ENCODE assay signal across 20 cellular contexts in genomic region chr10:69807122-69807521, GRCh38. TPM values are rescaled to one million over a fixed set of nuclear protein-coding genes. Genes with fewer than 3 reads are reported as not detected.
DNase-seq lines count a peak whose midpoint lies in the region; ATAC-seq, FAIRE-seq and TF ChIP-seq lines count a peak whose summit lies in the region.
"Had no signal": no experiment of that assay in that cellular context is flagged by ENCODE, and none has a peak within 500 bp of the region (broad histone marks: within the 10 kb centered on the region; RNA-seq: fewer than 3 reads in every experiment).

No MANE protein-coding gene starts in this region.

- no peaks in the 10 kb centered on the region for H3K9me3 ChIP-seq in keratinocyte (ENCODE audit: control insufficient read depth, low read depth, low read length)
- H3K9me3 ChIP-seq in prostate gland, result no peaks in the 10 kb centered on the region
- H3K9me3 ChIP-seq: esophagus muscularis mucosa had no signal

- TF ChIP-seq CTCF in AG10803 (conservative IDR thresholded peaks at IDR 0.05; ENCODE audit: low read length) (no peak), brain microvascular endothelial cell (IDR thresholded peaks at IDR 0.05; ENCODE audit: low read depth, low read length, missing control alignments) (no peak), keratinocyte (optimal IDR thresholded peaks at IDR 0.05 in 1 of 3, IDR thresholded peaks at IDR 0.05 in 1 of 3, conservative IDR thresholded peaks at IDR 0.05 in 1 of 3; ENCODE audit: extremely low read depth in 1 of 3, insufficient read depth in 2 of 3, low read length in 3 of 3) (no peak), prostate gland (IDR thresholded peaks at IDR 0.05) (no peak)

- H3K4me3 ChIP-seq in AG10803 (ENCODE audit: low read length) (no peak overlapping the region), brain microvascular endothelial cell (ENCODE audit: low read depth, low read length) (no peak overlapping the region), keratinocyte (ENCODE audit: control insufficient read depth in 2 of 3, extremely low read depth in 1 of 3, insufficient read depth in 2 of 3, low read depth in 1 of 3, low read length in 3 of 3) (no peak overlapping the region), prostate gland (no peak overlapping the region)
- H3K4me3 ChIP-seq: esophagus muscularis mucosa had no signal

- peak overlapping the region; percentile 68 for H3K4me2 ChIP-seq in keratinocyte (ENCODE audit: control insufficient read depth, extremely low read depth, insufficient read depth, low read depth, low read length)

- in situ Hi-C loops in brain microvascular endothelial cell (cut with HindIII; ENCODE audit: low pct_ligation_motif_present, low sequenced_read_pairs), result loop anchor here (10.0 kb wide), 1 partner anchor 108 kb away; no protein-coding TSS in a partner anchor

- no peak overlapping the region for H3K9ac ChIP-seq in keratinocyte (ENCODE audit: control insufficient read depth, extremely low read depth, insufficient read depth, low read length)

- no peak overlapping the region for H2AFZ ChIP-seq in keratinocyte (ENCODE audit: control insufficient read depth, low read length)

- intact Hi-C loops in prostate gland (cut with DNase I), result no loop called here
- intact Hi-C loops in activated T-helper 1 cell treated with anti-CD3 and anti-CD28 coated beads, Interleukin-12 subunit alpha, Interleukin-12 subunit beta, Interleukin-2, Interleukin-4 antibody, amounts not matched to agents 30 ng/mL and 10 ng/mL and 1 ng/mL, durations not matched to agents 14 hours and 24 hours and 36 hours (cut with micrococcal nuclease), result no loop called here

- DNase-seq in AG10803 (ENCODE audit: low read depth), result peak; percentile 83
- peak; percentile 79 for DNase-seq in LHCN-M2 (ENCODE audit: low read depth)
- DNase-seq in brain microvascular endothelial cell, result peak; percentile 66
- peak; percentile 41 for DNase-seq in keratinocyte (ENCODE audit: low read depth, low spot score)
- DNase-seq in activated naive CD8-positive, alpha-beta T cell treated with anti-CD3 and anti-CD28 coated beads, Interleukin-2, amount 50 U/mL, for 24 hours, result no peak
- no peak for DNase-seq in prostate gland (ENCODE audit: low spot score)
- DNase-seq in activated CD4-positive, CD25-positive, alpha-beta regulatory T cell (lab: John Stamatoyannopoulos, UW), result no peak
- DNase-seq in activated T-helper 1 cell treated with anti-CD3 and anti-CD28 coated beads, Interleukin-12 subunit alpha, Interleukin-12 subunit beta, Interleukin-2, Interleukin-4 antibody, amounts not matched to agents 30 ng/mL and 10 ng/mL and 1 ng/mL, durations not matched to agents 14 hours and 24 hours and 36 hours (ENCODE audit: low spot score), result no peak
- DNase-seq: activated CD8-positive, alpha-beta memory T cell treated with anti-CD3 and anti-CD28 coated beads for 24 hours; CD4-positive, CD25-positive, alpha-beta regulatory T cell; immature natural killer cell; NCI-H1436; NCI-H510A; retina; stimulated activated CD4-positive, alpha-beta T cell treated with anti-CD3 and anti-CD28 coated beads, Interleukin-4, amount 100 ng/mL, for 4 hours; stimulated activated naive CD4-positive, alpha-beta T cell had no signal

- H4K20me1 ChIP-seq in keratinocyte (ENCODE audit: control insufficient read depth, extremely low read depth, insufficient read depth, low read length), result no peaks in the 10 kb centered on the region

- dilution Hi-C loops in keratinocyte (cut with MboI; ENCODE audit: extremely low pct_ligation_motif_present, low sequenced_read_pairs), result no loop called here

- TF ChIP-seq POLR2A in prostate gland (IDR thresholded peaks at IDR 0.05), result no peak

- no peak overlapping the region for H3K27ac Mint-ChIP-seq in activated naive CD8-positive, alpha-beta T cell treated with anti-CD3 and anti-CD28 coated beads, Interleukin-2, amount 50 U/mL, for 24 hours
- H3K27ac Mint-ChIP-seq in activated T-helper 1 cell treated with anti-CD3 and anti-CD28 coated beads, Interleukin-12 subunit alpha, Interleukin-12 subunit beta, Interleukin-2, Interleukin-4 antibody, amounts not matched to agents 30 ng/mL and 10 ng/mL and 1 ng/mL, durations not matched to agents 14 hours and 24 hours and 36 hours, result no peak overlapping the region
- H3K27ac Mint-ChIP-seq: CD4-positive, CD25-positive, alpha-beta regulatory T cell; IgD-negative memory B cell had no signal

- 83% methylated on average over 2 of the region's 2 CpGs for WGBS in prostate gland

- peaks cover 16% of the 10 kb centered on the region for H3K27me3 Mint-ChIP-seq in activated naive CD8-positive, alpha-beta T cell treated with anti-CD3 and anti-CD28 coated beads, Interleukin-2, amount 50 U/mL, for 24 hours
- H3K27me3 Mint-ChIP-seq in activated T-helper 1 cell treated with anti-CD3 and anti-CD28 coated beads, Interleukin-12 subunit alpha, Interleukin-12 subunit beta, Interleukin-2, Interleukin-4 antibody, amounts not matched to agents 30 ng/mL and 10 ng/mL and 1 ng/mL, durations not matched to agents 14 hours and 24 hours and 36 hours (ENCODE audit: insufficient read depth), result peaks cover 22% of the 10 kb centered on the region

- no peaks in the 10 kb centered on the region for H3K9me3 Mint-ChIP-seq in activated naive CD8-positive, alpha-beta T cell treated with anti-CD3 and anti-CD28 coated beads, Interleukin-2, amount 50 U/mL, for 24 hours
- H3K9me3 Mint-ChIP-seq in activated T-helper 1 cell treated with anti-CD3 and anti-CD28 coated beads, Interleukin-12 subunit alpha, Interleukin-12 subunit beta, Interleukin-2, Interleukin-4 antibody, amounts not matched to agents 30 ng/mL and 10 ng/mL and 1 ng/mL, durations not matched to agents 14 hours and 24 hours and 36 hours, result no peaks in the 10 kb centered on the region
- H3K9me3 Mint-ChIP-seq: central memory CD8-positive, alpha-beta T cell; IgD-negative memory B cell; immature natural killer cell had no signal

- H3K4me1 ChIP-seq in keratinocyte (ENCODE audit: control insufficient read depth, extremely low read depth, insufficient read depth, low read length), result peaks cover 20% of the 10 kb centered on the region
- H3K4me1 ChIP-seq in prostate gland (replicated peaks), result no peaks in the 10 kb centered on the region

- no peak for ATAC-seq in activated naive CD8-positive, alpha-beta T cell treated with anti-CD3 and anti-CD28 coated beads, Interleukin-2, amount 50 U/mL, for 24 hours

- peak; percentile 94 for FAIRE-seq in keratinocyte (lab: Jason Lieb, UNC)
- FAIRE-seq: TTC549 had no signal

- H3K4me3 Mint-ChIP-seq in activated naive CD8-positive, alpha-beta T cell treated with anti-CD3 and anti-CD28 coated beads, Interleukin-2, amount 50 U/mL, for 24 hours, result no peak overlapping the region
- H3K4me3 Mint-ChIP-seq in activated T-helper 1 cell treated with anti-CD3 and anti-CD28 coated beads, Interleukin-12 subunit alpha, Interleukin-12 subunit beta, Interleukin-2, Interleukin-4 antibody, amounts not matched to agents 30 ng/mL and 10 ng/mL and 1 ng/mL, durations not matched to agents 14 hours and 24 hours and 36 hours, result no peak overlapping the region
- H3K4me3 Mint-ChIP-seq: CD4-positive, CD25-positive, alpha-beta regulatory T cell; central memory CD8-positive, alpha-beta T cell; IgD-negative memory B cell; immature natural killer cell had no signal

- H3K27me3 ChIP-seq in brain microvascular endothelial cell (replicated peaks), result no peaks in the 10 kb centered on the region
- H3K27me3 ChIP-seq in keratinocyte (ENCODE audit: control insufficient read depth, extremely low read depth, insufficient read depth, low read length), result no peaks in the 10 kb centered on the region
- H3K27me3 ChIP-seq in prostate gland (replicated peaks; ENCODE audit: insufficient read depth), result no peaks in the 10 kb centered on the region

- H3K36me3 ChIP-seq in brain microvascular endothelial cell (replicated peaks), result peaks cover 3% of the 10 kb centered on the region
- no peaks in the 10 kb centered on the region for H3K36me3 ChIP-seq in keratinocyte (ENCODE audit: control insufficient read depth in 2 of 2, extremely low read depth in 1 of 2, insufficient read depth in 2 of 2, low read length in 2 of 2)
- H3K36me3 ChIP-seq in prostate gland, result no peaks in the 10 kb centered on the region
- H3K36me3 ChIP-seq: esophagus muscularis mucosa had no signal

- H3K9me1 ChIP-seq in keratinocyte (ENCODE audit: control insufficient read depth, extremely low read depth, insufficient read depth, low read length), result no peaks in the 10 kb centered on the region

- no peaks in the 10 kb centered on the region for H3K4me1 Mint-ChIP-seq in activated naive CD8-positive, alpha-beta T cell treated with anti-CD3 and anti-CD28 coated beads, Interleukin-2, amount 50 U/mL, for 24 hours
- no peaks in the 10 kb centered on the region for H3K4me1 Mint-ChIP-seq in activated T-helper 1 cell treated with anti-CD3 and anti-CD28 coated beads, Interleukin-12 subunit alpha, Interleukin-12 subunit beta, Interleukin-2, Interleukin-4 antibody, amounts not matched to agents 30 ng/mL and 10 ng/mL and 1 ng/mL, durations not matched to agents 14 hours and 24 hours and 36 hours (ENCODE audit: low read depth)
- H3K4me1 Mint-ChIP-seq: CD4-positive, CD25-positive, alpha-beta regulatory T cell had no signal

- H3K27ac ChIP-seq in brain microvascular endothelial cell, result peak overlapping the region; percentile 23
- H3K27ac ChIP-seq in keratinocyte (ENCODE audit: control insufficient read depth, insufficient read depth, low read length), result peak overlapping the region; percentile 56
- no peak overlapping the region for H3K27ac ChIP-seq in prostate gland
- H3K27ac ChIP-seq: esophagus muscularis mucosa had no signal

- no peaks in the 10 kb centered on the region for H3K36me3 Mint-ChIP-seq in activated naive CD8-positive, alpha-beta T cell treated with anti-CD3 and anti-CD28 coated beads, Interleukin-2, amount 50 U/mL, for 24 hours (ENCODE audit: low read depth)
- no peaks in the 10 kb centered on the region for H3K36me3 Mint-ChIP-seq in activated T-helper 1 cell treated with anti-CD3 and anti-CD28 coated beads, Interleukin-12 subunit alpha, Interleukin-12 subunit beta, Interleukin-2, Interleukin-4 antibody, amounts not matched to agents 30 ng/mL and 10 ng/mL and 1 ng/mL, durations not matched to agents 14 hours and 24 hours and 36 hours (ENCODE audit: low read depth)
- H3K36me3 Mint-ChIP-seq: CD4-positive, CD25-positive, alpha-beta regulatory T cell; IgD-negative memory B cell had no signal

- H3K79me2 ChIP-seq in keratinocyte (ENCODE audit: control insufficient read depth, insufficient read depth, low read length), result no peaks in the 10 kb centered on the region

RNA-seq across cellular contexts. Expression of gene COL13A1, which starts 5.4 kb away (rescaled TPM):
- total RNA-seq in LHCN-M2 (2014; rRNA removed) (1.5 and 2.6 TPM in 2 replicates), prostate gland (1 to 10 TPM; 2.1 to 3.0 TPM)
- 4.1 TPM for polyA plus RNA-seq in LHCN-M2 (2012)
- polyA plus RNA-seq in keratinocyte, result 0.89 to 3.2 TPM (median 1.5 TPM) in 3 replicates
- polyA plus RNA-seq in keratinocyte (2011; ENCODE audit: low read depth), result 0.30 TPM
- 0.51 and 0.55 TPM in 2 replicates for polyA plus RNA-seq in keratinocyte (2011; cell fraction: cytosol; rRNA removed)
- 2.0 and 4.9 TPM in 2 replicates for polyA plus RNA-seq in keratinocyte (2011; cell fraction: nucleus; rRNA removed)
- 0.63 and 3.5 TPM in 2 replicates for polyA plus RNA-seq in keratinocyte (2012; ENCODE audit: low replicate concordance)
- 0.20 to 0.67 TPM (median 0.52 TPM) in 3 replicates for polyA minus RNA-seq in keratinocyte
- polyA minus RNA-seq in keratinocyte (2011; cell fraction: cytosol; rRNA and poly(A)+ RNA removed), result not detected
- polyA minus RNA-seq in keratinocyte (2011; cell fraction: nucleus; rRNA and poly(A)+ RNA removed), result 2.3 and 2.5 TPM in 2 replicates
- total RNA-seq in activated T-helper 1 cell treated with anti-CD3 and anti-CD28 coated beads, Interleukin-12 subunit alpha, Interleukin-12 subunit beta, Interleukin-2, Interleukin-4 antibody, amounts not matched to agents 30 ng/mL and 10 ng/mL and 1 ng/mL, durations not matched to agents 14 hours and 24 hours and 36 hours, result not detected in 2 replicates
- total RNA-seq: CD4-positive, CD25-positive, alpha-beta regulatory T cell had no signal
- polyA plus RNA-seq: CD4-positive, CD25-positive, alpha-beta regulatory T cell; IgD-negative memory B cell had no signal

Comparison
In these comparisons a context has a peak if more than half of its experiments do, and no peak if none do; other contexts are left out.
1. DNase-seq: peak in AG10803 (single experiment), LHCN-M2 (single experiment), brain microvascular endothelial cell (single experiment) and keratinocyte (single experiment); none in activated naive CD8-positive, alpha-beta T cell treated with anti-CD3 and anti-CD28 coated beads, Interleukin-2, amount 50 U/mL, for 24 hours (single experiment), prostate gland (single experiment), activated CD4-positive, CD25-positive, alpha-beta regulatory T cell (0 of 4) and activated T-helper 1 cell treated with anti-CD3 and anti-CD28 coated beads, Interleukin-12 subunit alpha, Interleukin-12 subunit beta, Interleukin-2, Interleukin-4 antibody, amounts not matched to agents 30 ng/mL and 10 ng/mL and 1 ng/mL, durations not matched to agents 14 hours and 24 hours and 36 hours (single experiment).
2. H3K27ac ChIP-seq: peak in brain microvascular endothelial cell (single experiment) and keratinocyte (single experiment); none in prostate gland (0 of 2).